ENCODE assay signal across 8 cellular contexts in genomic region chr2:219206442-219207253, GRCh38.
DNase-seq lines count a peak whose midpoint lies in the region; ATAC-seq and TF ChIP-seq lines count a peak whose summit lies in the region.

TSS of gene ZFAND2B (plus strand) at chr2:219206782. CDS start at chr2:219206988, 206 bp downstream.

- DNase-seq in AG10803 (ENCODE audit: low read depth) (peak; percentile 87), NCI-H345 treated with DMSO at 0.1 percent for 48 hours (lab: John Stamatoyannopoulos, UW; ENCODE audit: unreplicated experiment) (peak; percentile 87), caudate nucleus (lab: John Stamatoyannopoulos, UW) (peak in 60 of 61 donors; percentile 70 to 97 (median 92)), iris pigment epithelial cell (ENCODE audit: low read depth) (peak; percentile 91)
- DNase-seq in activated CD4-positive, CD25-positive, alpha-beta regulatory T cell (lab: John Stamatoyannopoulos, UW) = peak; percentile 89 to 96 (median 94)
- peak; percentile 96 for DNase-seq in stimulated activated CD4-positive, alpha-beta T cell treated with anti-CD3 and anti-CD28 coated beads, Interleukin-12 subunit alpha, Interleukin-12 subunit beta, amount 100 ng/mL, for 4 hours

- peak within 1 kb of the TSS; percentile 99 for H3K27ac ChIP-seq in caudate nucleus (ENCODE audit: low read depth, low read length)

- ATAC-seq in GM19035 (IDR thresholded peaks at IDR 0.05; ENCODE audit: unreplicated experiment) (peak; percentile 97), HG03342 (IDR thresholded peaks at IDR 0.05; ENCODE audit: unreplicated experiment) (peak; percentile 97)

- no peak for TF ChIP-seq CTCF in AG10803 (conservative IDR thresholded peaks at IDR 0.05; ENCODE audit: low read length)

- peak within 1 kb of the TSS; percentile 85 for H3K4me3 ChIP-seq in AG10803 (ENCODE audit: low read length)

Comparison
In these comparisons a context has a peak if more than half of its experiments do, and no peak if none do; other contexts are left out.
1. Peak in every context shown above with its lines: DNase-seq, ATAC-seq, H3K4me3 ChIP-seq and H3K27ac ChIP-seq.